Comparison of ENCODE assay signal across 9 cellular contexts in the genomic region with DNA sequence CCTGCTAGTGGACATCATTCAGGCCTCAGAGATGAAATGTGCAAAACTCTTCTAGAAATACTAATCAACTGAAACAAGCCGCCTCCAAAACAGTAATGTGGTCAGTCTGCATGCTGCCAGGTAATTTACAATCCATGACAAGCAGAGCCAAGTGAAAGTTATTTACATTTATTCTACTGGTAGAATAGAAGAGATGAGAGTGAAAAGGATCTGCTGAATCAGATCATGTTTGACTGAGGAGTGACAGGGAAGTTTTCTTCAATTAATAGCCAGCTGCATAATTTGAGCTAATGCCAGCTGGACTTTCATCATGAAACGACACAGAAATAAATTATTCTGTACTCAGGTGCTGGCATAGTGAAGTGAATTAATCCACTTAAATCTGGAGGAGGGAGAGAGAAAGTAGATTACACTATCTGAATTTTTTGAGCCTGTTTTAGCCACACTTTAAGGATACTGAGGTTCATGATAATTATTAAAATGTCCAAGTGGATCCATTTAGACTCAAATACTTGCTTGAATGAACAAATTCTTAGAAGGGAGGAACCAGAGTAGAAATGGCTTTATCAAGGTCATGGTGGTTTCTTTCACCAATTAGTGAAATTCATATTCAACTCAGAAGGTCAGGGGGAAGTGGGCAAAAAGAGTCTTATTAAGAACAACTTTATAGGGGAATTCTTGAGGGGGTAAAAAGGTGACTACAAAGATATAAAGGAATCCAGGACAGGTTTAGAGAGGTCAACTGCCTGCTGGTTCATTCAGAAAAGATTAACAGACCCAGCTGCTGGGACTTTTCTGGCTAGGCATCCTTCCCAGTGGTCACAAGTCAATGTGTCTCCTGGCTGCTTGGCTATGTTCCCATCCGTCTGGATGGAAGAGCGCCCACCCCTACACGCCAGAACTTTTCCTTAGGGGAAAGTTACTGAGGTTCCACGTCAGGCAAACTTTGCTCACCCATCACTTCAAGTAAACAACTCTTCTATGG.
A peak's percentile ranks its signal among the peaks of the same experiment; 100 is the strongest.
DNase-seq lines count a peak whose midpoint lies in the region; ATAC-seq, FAIRE-seq and TF ChIP-seq lines count a peak whose summit lies in the region.
"Had no signal": no experiment of that assay in that cellular context is flagged by ENCODE, and none has a peak within 500 bp of the region (broad histone marks: within the 10 kb centered on the region; RNA-seq: fewer than 3 reads in every experiment).

No MANE protein-coding gene starts in this region.

- in situ Hi-C loops in astrocyte of the cerebellum (cut with HindIII; ENCODE audit: low sequenced_read_pairs) = no loop called here

- WGBS in esophagus squamous epithelium, 2 donors = 30 to 46% methylated on average over 6 of the region's 6 CpGs

- H3K79me2 ChIP-seq in MM.1S (ENCODE audit: low read length) = no peaks in the 10 kb centered on the region

- H3K4me2 ChIP-seq in MM.1S (ENCODE audit: low read depth, low read length) = no peak overlapping the region

- TF ChIP-seq POLR2A in esophagus squamous epithelium (IDR thresholded peaks at IDR 0.05) = no peak

- no peaks in the 10 kb centered on the region for H3F3A ChIP-seq in MM.1S (ENCODE audit: insufficient read depth, low read length)

- no peaks in the 10 kb centered on the region for H4K20me1 ChIP-seq in MM.1S (ENCODE audit: insufficient read depth, low read length)

- H3K27me3 ChIP-seq in MM.1S (replicated peaks; ENCODE audit: insufficient read depth, low read length) (no peaks in the 10 kb centered on the region), esophagus squamous epithelium (no peaks in the 10 kb centered on the region)

- ATAC-seq in GM19023 (IDR thresholded peaks at IDR 0.05; ENCODE audit: unreplicated experiment) = no peak

- no peak overlapping the region for H2AFZ ChIP-seq in MM.1S (ENCODE audit: low read length)

- H3K27ac ChIP-seq in MM.1S (ENCODE audit: low read length) (no peak overlapping the region), kidney (ENCODE audit: low read depth in 2 of 2, low read length in 2 of 2) (peak overlapping the region; percentile 78 to 81), substantia nigra (ENCODE audit: low read depth, low read length, poor library complexity, severe bottlenecking) (no peak overlapping the region), esophagus squamous epithelium (peak overlapping the region in 1 of 4 donors; percentile 1)

- H3K9me2 ChIP-seq in MM.1S (replicated peaks; ENCODE audit: insufficient read depth, low read length) = no peaks in the 10 kb centered on the region

- TF ChIP-seq CTCF in MM.1S (IDR thresholded peaks at IDR 0.05; ENCODE audit: low read length) (no peak), astrocyte of the cerebellum (IDR thresholded peaks at IDR 0.05; ENCODE audit: low read depth, low read length, missing control alignments) (no peak), kidney (IDR thresholded peaks at IDR 0.05; ENCODE audit: borderline replicate concordance, extremely low read depth, insufficient read depth) (no peak), esophagus squamous epithelium (IDR thresholded peaks at IDR 0.05) (no peak), GM20000 (IDR thresholded peaks at IDR 0.05; ENCODE audit: extremely low read depth, missing control alignments) (no peak)

- intact Hi-C loops in kidney (cut with DNase I) = no loop called here
- intact Hi-C loops in esophagus squamous epithelium (cut with DNase I) = no loop called here

- H3K4me1 ChIP-seq in MM.1S (ENCODE audit: low read length) = no peaks in the 10 kb centered on the region
- H3K4me1 ChIP-seq in kidney (ENCODE audit: control insufficient read depth in 1 of 2, insufficient read depth in 1 of 2, low read depth in 1 of 2, low read length in 2 of 2) = peaks cover 15 to 56% of the 10 kb centered on the region in 2 donors
- H3K4me1 ChIP-seq in esophagus squamous epithelium = peaks cover 9 to 50% (median 18%) of the 10 kb centered on the region in 3 donors

- H3K36me3 ChIP-seq in MM.1S (replicated peaks; ENCODE audit: insufficient read depth, low read length) (no peaks in the 10 kb centered on the region), kidney (ENCODE audit: control insufficient read depth in 1 of 2, insufficient read depth in 2 of 2, low read length in 2 of 2) (no peaks in the 10 kb centered on the region), esophagus squamous epithelium (no peaks in the 10 kb centered on the region)

- no peaks in the 10 kb centered on the region for H3K9me3 ChIP-seq in MM.1S (replicated peaks; ENCODE audit: insufficient read depth, low read length)
- H3K9me3 ChIP-seq in kidney (ENCODE audit: control insufficient read depth in 1 of 2, low read length in 2 of 2) = no peaks in the 10 kb centered on the region
- H3K9me3 ChIP-seq in esophagus squamous epithelium = no peaks in the 10 kb centered on the region

- no peak overlapping the region for H3K4me3 ChIP-seq in MM.1S (ENCODE audit: low read length)
- no peak overlapping the region for H3K4me3 ChIP-seq in astrocyte of the cerebellum (ENCODE audit: low read depth, low read length)
- no peak overlapping the region for H3K4me3 ChIP-seq in kidney (ENCODE audit: low read length in 2 of 2)
- no peak overlapping the region for H3K4me3 ChIP-seq in esophagus squamous epithelium

- DNase-seq in MM.1S (peak; percentile 21), astrocyte of the cerebellum (ENCODE audit: low read depth) (peak; percentile 76), kidney (peak; percentile 67), substantia nigra (lab: John Stamatoyannopoulos, UW) (peak in 35 of 49 donors; percentile 3 to 74 (median 37)), esophagus squamous epithelium (lab: John Stamatoyannopoulos, UW) (no peak), GM20000 (ENCODE audit: low spot score) (no peak)
- DNase-seq in activated naive CD4-positive, alpha-beta T cell (lab: John Stamatoyannopoulos, UW) = no peak
- DNase-seq: NK-92 treated with Interleukin-12 subunit alpha and Interleukin-12 subunit beta, amount 100 ng/mL, for 24 hours had no signal

- H3K9ac ChIP-seq in MM.1S (ENCODE audit: low read length) (no peak overlapping the region), kidney (ENCODE audit: low read length in 2 of 2) (peak overlapping the region in 1 of 2 donors; percentile 38)

- peak; percentile 62 for FAIRE-seq in kidney (lab: Jason Lieb, UNC)

Comparison
In these comparisons a context has a peak if more than half of its experiments do, and no peak if none do; other contexts are left out.
1. DNase-seq: peak in MM.1S (single experiment), astrocyte of the cerebellum (single experiment), kidney (single experiment) and substantia nigra (35 of 49); none in esophagus squamous epithelium (single experiment), GM20000 (single experiment) and activated naive CD4-positive, alpha-beta T cell (0 of 4).
2. H3K27ac ChIP-seq: peak in kidney (2 of 2); none in MM.1S (single experiment) and substantia nigra (single experiment).